ENCODE assay signal across 1 cellular context in the genomic region with DNA sequence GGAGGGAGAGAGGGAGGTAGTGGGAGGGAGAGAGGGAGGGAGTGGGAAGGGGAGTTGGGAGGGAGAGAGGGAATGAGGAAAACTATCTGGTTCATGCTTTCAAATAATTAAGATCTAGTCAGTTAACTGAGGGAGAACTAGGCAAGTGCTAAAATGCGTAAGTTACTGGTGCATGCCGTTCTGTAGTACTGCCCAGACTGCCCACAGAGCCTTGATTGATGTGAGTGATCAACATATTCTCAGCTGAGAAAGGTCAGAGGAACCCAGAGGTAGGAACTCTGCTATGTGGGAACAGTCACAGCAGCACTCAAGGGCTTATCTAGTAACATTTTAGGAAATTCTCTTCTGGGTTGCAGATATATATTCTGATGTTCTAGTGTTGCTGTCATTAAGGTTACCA.
TF ChIP-seq lines count a peak whose summit lies in the region.

No MANE protein-coding gene starts in this region.

TF ChIP-seq in HepG2, 621 proteins besides CTCF, POLR2A, EP300 and RAD21 (continued from another document):
- TF ChIP-seq LBX2 (CRISPR knock-in tag; IDR thresholded peaks at IDR 0.05; ENCODE audit: borderline replicate concordance) = no peak
